Comparison of ENCODE assay signal across 10 cellular contexts in the genomic region with DNA sequence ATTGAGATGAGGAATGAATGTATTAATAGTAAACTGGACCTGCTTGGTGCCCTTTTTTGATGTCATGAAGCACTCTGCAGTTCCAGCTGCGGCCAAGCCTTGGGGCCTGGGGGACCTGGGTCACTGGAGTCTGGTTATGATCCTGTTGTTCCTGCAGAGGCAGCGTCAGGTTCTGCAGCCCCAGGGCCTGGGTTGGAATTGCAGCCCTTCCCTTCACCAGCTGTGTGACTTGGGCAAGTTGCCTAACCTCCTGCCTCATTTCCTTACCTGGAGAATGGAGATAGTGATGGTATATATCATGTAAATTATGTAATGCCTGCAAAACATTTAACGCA. TPM values are rescaled to one million over a fixed set of nuclear protein-coding genes. Genes with fewer than 3 reads are reported as not detected.
DNase-seq lines count a peak whose midpoint lies in the region; FAIRE-seq and TF ChIP-seq lines count a peak whose summit lies in the region.
"Had no signal": no experiment of that assay in that cellular context is flagged by ENCODE, and none has a peak within 500 bp of the region (broad histone marks: within the 10 kb centered on the region; RNA-seq: fewer than 3 reads in every experiment).

No MANE protein-coding gene starts in this region.

- H4K20me1 ChIP-seq in osteoblast (ENCODE audit: insufficient read depth, low read length) = no peaks in the 10 kb centered on the region

- H3K9me3 Mint-ChIP-seq in Caco-2 (ENCODE audit: unreplicated experiment) = no peaks in the 10 kb centered on the region
- H3K9me3 Mint-ChIP-seq: activated T-cell treated with anti-CD3 and anti-CD28 coated beads, Interleukin-2, amount 50 U/mL, for 24 hours; memory B cell had no signal

- DNase-seq in Caco-2 = peak; percentile 46 to 61
- DNase-seq in LoVo (ENCODE audit: low spot score) = peak; percentile 28
- DNase-seq in bronchial epithelial cell (ENCODE audit: low read depth) = peak; percentile 40
- no peak for DNase-seq in osteoblast (ENCODE audit: insufficient read length, low spot score, missing footprints)
- DNase-seq in erythroblast (lab: John Stamatoyannopoulos, UW) = no peak
- DNase-seq in SHP77 treated with DMSO at 0.1 percent for 48 hours (lab: John Stamatoyannopoulos, UW) = no peak
- DNase-seq in stimulated activated CD4-positive, alpha-beta T cell treated with anti-CD3 and anti-CD28 coated beads, Interleukin-2, amount 100 ng/mL, for 48 hours = no peak

- FAIRE-seq in bronchial epithelial cell (lab: Jason Lieb, UNC) = no peak

- no peak overlapping the region for H3K4me2 ChIP-seq in osteoblast (ENCODE audit: insufficient read depth, low read length)

- peak overlapping the region; percentile 2 for H3K27ac Mint-ChIP-seq in Caco-2 (ENCODE audit: unreplicated experiment)
- H3K27ac Mint-ChIP-seq: activated T-cell treated with anti-CD3 and anti-CD28 coated beads, Interleukin-2, amount 50 U/mL, for 24 hours; memory B cell had no signal

- TF ChIP-seq POLR2A in erythroblast (IDR thresholded peaks at IDR 0.05; ENCODE audit: low read length) = no peak

- no peaks in the 10 kb centered on the region for H3K79me2 ChIP-seq in osteoblast (ENCODE audit: insufficient read depth, low read length)

- intact Hi-C loops in Caco-2 (cut with micrococcal nuclease; ENCODE audit: unreplicated experiment) = loop anchor here (2.0 kb wide), 4 partner anchors 42 to 318 kb away; no protein-coding TSS in a partner anchor

- TF ChIP-seq CTCF in Caco-2 (IDR thresholded peaks at IDR 0.05; ENCODE audit: insufficient read depth in 1 of 2, low read depth in 1 of 2, low read length in 1 of 2, severe bottlenecking in 1 of 2, unreplicated experiment in 1 of 2) (no peak), bronchial epithelial cell (IDR thresholded peaks at IDR 0.05; ENCODE audit: insufficient read depth, low read length, severe bottlenecking) (no peak), osteoblast (IDR thresholded peaks at IDR 0.05; ENCODE audit: extremely low read depth, low read depth, low read length) (no peak)

- no peaks in the 10 kb centered on the region for H3K27me3 Mint-ChIP-seq in Caco-2 (ENCODE audit: insufficient read depth, unreplicated experiment)
- H3K27me3 Mint-ChIP-seq: activated T-cell treated with anti-CD3 and anti-CD28 coated beads, Interleukin-2, amount 50 U/mL, for 24 hours; memory B cell had no signal

- no peak overlapping the region for H3K4me3 ChIP-seq in Caco-2 (ENCODE audit: low read depth, low read length)
- no peak overlapping the region for H3K4me3 ChIP-seq in bronchial epithelial cell (ENCODE audit: low read depth, low read length)
- H3K4me3 ChIP-seq in osteoblast (ENCODE audit: insufficient read depth, low read length) = no peak overlapping the region
- H3K4me3 ChIP-seq: cardiac muscle cell had no signal

- CTCF ChIA-PET in Caco-2 (lab: Charles Lee) = interaction anchor here (0.6 to 2.2 kb wide), 8 partner anchors 14 to 423 kb away, joined by 3 to 31 read pairs (median 6); no protein-coding TSS in a partner anchor

- H3K36me3 ChIP-seq in Caco-2 (ENCODE audit: control insufficient read depth, insufficient read depth, low read length) (no peaks in the 10 kb centered on the region), bronchial epithelial cell (ENCODE audit: control insufficient read depth, insufficient read depth, low read length) (no peaks in the 10 kb centered on the region), osteoblast (ENCODE audit: insufficient read depth, low read length) (no peaks in the 10 kb centered on the region)
- H3K36me3 ChIP-seq: cardiac muscle cell had no signal

- H3K9me3 ChIP-seq in Caco-2 (no peaks in the 10 kb centered on the region), osteoblast (ENCODE audit: low read depth, low read length) (no peaks in the 10 kb centered on the region)

- H3K4me1 ChIP-seq in Caco-2 (peaks cover 22% of the 10 kb centered on the region), osteoblast (ENCODE audit: insufficient read depth, low read length) (peaks cover 5% of the 10 kb centered on the region)

- H3K4me3 Mint-ChIP-seq in Caco-2 (ENCODE audit: unreplicated experiment) = no peak overlapping the region
- H3K4me3 Mint-ChIP-seq: activated T-cell treated with anti-CD3 and anti-CD28 coated beads, Interleukin-2, amount 50 U/mL, for 24 hours; memory B cell had no signal

- peaks cover 8% of the 10 kb centered on the region for H3K4me1 Mint-ChIP-seq in Caco-2 (ENCODE audit: low read depth, unreplicated experiment)

- POLR2A ChIA-PET in Caco-2 (lab: Charles Lee) = no interaction called here

- BruUV-seq in Caco-2 (replicated peaks; lab: Mats Ljungman, UMichigan) = no TSS peak

- no peaks in the 10 kb centered on the region for H3K36me3 Mint-ChIP-seq in Caco-2 (ENCODE audit: insufficient read depth, unreplicated experiment)
- H3K36me3 Mint-ChIP-seq: memory B cell had no signal

- H2AFZ ChIP-seq in osteoblast (ENCODE audit: low read length) = peak overlapping the region; percentile 82

- H3K27ac ChIP-seq in osteoblast (ENCODE audit: low read depth, low read length) = no peak overlapping the region
- H3K27ac ChIP-seq: cardiac muscle cell had no signal

- H3K27me3 ChIP-seq in Caco-2 (replicated peaks; ENCODE audit: control insufficient read depth, insufficient read depth, low read length) (no peaks in the 10 kb centered on the region), bronchial epithelial cell (ENCODE audit: control insufficient read depth, insufficient read depth, low read length) (no peaks in the 10 kb centered on the region), osteoblast (ENCODE audit: insufficient read depth, low read length) (peaks cover 2% of the 10 kb centered on the region)
- H3K27me3 ChIP-seq: cardiac muscle cell had no signal

RNA-seq across cellular contexts. Expression of gene ATP5PO, which starts 9.1 kb away (rescaled TPM):
- 232 and 247 TPM in 2 replicates for total RNA-seq in Caco-2 (2022)
- total RNA-seq in bronchial epithelial cell = 160 and 341 TPM in 2 replicates
- 115 and 128 TPM in 2 replicates for total RNA-seq in osteoblast

Comparison
In these comparisons a context has a peak if more than half of its experiments do, and no peak if none do; other contexts are left out.
1. DNase-seq: peak in Caco-2 (2 of 2), LoVo (single experiment) and bronchial epithelial cell (single experiment); none in osteoblast (single experiment), erythroblast (0 of 2), SHP77 treated with DMSO at 0.1 percent for 48 hours (single experiment) and stimulated activated CD4-positive, alpha-beta T cell treated with anti-CD3 and anti-CD28 coated beads, Interleukin-2, amount 100 ng/mL, for 48 hours (0 of 2).